Comparison of ENCODE assay signal across 1 cellular context in genomic region chr5:181207214-181207959, GRCh38.
TF ChIP-seq lines count a peak whose summit lies in the region.

No MANE protein-coding gene starts in this region.

TF ChIP-seq in K562, 482 proteins besides CTCF, POLR2A, EP300 and RAD21 (continued from another document and continues in another):
- TF ChIP-seq ZNF639 (CRISPR knock-in tag; conservative IDR thresholded peaks at IDR 0.05 in 1 of 2, IDR thresholded peaks at IDR 0.05 in 1 of 2) (0 out of 4 replicates have a peak, but pooled peaks of 1 of the 2 experiments have one; percentile 23), ELK1 (CRISPR knock-in tag; IDR thresholded peaks at IDR 0.05) (no peak), MXI1 (IDR thresholded peaks at IDR 0.05; ENCODE audit: low read depth, low read length) (no peak), MECOM (CRISPR knock-in tag; IDR thresholded peaks at IDR 0.05) (no peak), ZBTB9 (CRISPR knock-in tag; IDR thresholded peaks at IDR 0.05) (no peak), RBM14 (IDR thresholded peaks at IDR 0.05; ENCODE audit: borderline replicate concordance, insufficient read depth, low read depth, low read length) (no peak), MBD1 (CRISPR knock-in tag; IDR thresholded peaks at IDR 0.05) (no peak; the same call in 1 of the 2 replicates), ZNF143 (CRISPR knock-in tag; IDR thresholded peaks at IDR 0.05) (no peak), KDM2B (CRISPR knock-in tag; IDR thresholded peaks at IDR 0.05) (no peak), PML (IDR thresholded peaks at IDR 0.05; ENCODE audit: low read length) (peak; percentile 24; the same call in 1 of the 2 replicates), TCFL5 (CRISPR knock-in tag; conservative IDR thresholded peaks at IDR 0.05) (no peak), COPS2 (conservative IDR thresholded peaks at IDR 0.05) (no peak), MEF2D (tag; conservative IDR thresholded peaks at IDR 0.05; ENCODE audit: low read depth) (no peak), FOXA1 (IDR thresholded peaks at IDR 0.05; ENCODE audit: borderline replicate concordance) (no peak), PCBP2 (IDR thresholded peaks at IDR 0.05; ENCODE audit: low read depth, low read length, poor library complexity, severe bottlenecking) (no peak), ZNF175 (CRISPR knock-in tag; IDR thresholded peaks at IDR 0.05; ENCODE audit: low read depth) (no peak), CBFB (CRISPR knock-in tag; IDR thresholded peaks at IDR 0.05) (no peak), SMARCC2 (IDR thresholded peaks at IDR 0.05; ENCODE audit: low read depth) (no peak), NKRF (IDR thresholded peaks at IDR 0.05; ENCODE audit: borderline replicate concordance) (peak; percentile 52; the same call in 1 of the 2 replicates), E2F8 (IDR thresholded peaks at IDR 0.05; ENCODE audit: low read depth, partially characterized antibody) (peak; percentile 50), ZSCAN29 (IDR thresholded peaks at IDR 0.05) (peak; percentile 84), HCFC1 (IDR thresholded peaks at IDR 0.05; ENCODE audit: low read depth, low read length) (no peak), EGR1 (conservative IDR thresholded peaks at IDR 0.05) (no peak), SREBF2 (CRISPR knock-in tag; IDR thresholded peaks at IDR 0.05) (no peak), CREB5 (CRISPR knock-in tag; IDR thresholded peaks at IDR 0.05) (no peak), BMI1 (IDR thresholded peaks at IDR 0.05; ENCODE audit: low read length) (no peak), NFIX (CRISPR knock-in tag; IDR thresholded peaks at IDR 0.05; ENCODE audit: low read depth) (no peak), ZNF444 (CRISPR knock-in tag; IDR thresholded peaks at IDR 0.05) (no peak), HMGXB4 (CRISPR knock-in tag; IDR thresholded peaks at IDR 0.05) (no peak; the same call in none of the 2 replicates), ID3 (CRISPR knock-in tag; IDR thresholded peaks at IDR 0.05) (no peak), ID3 (tag; IDR thresholded peaks at IDR 0.05) (0 out of 2 replicates have a peak, but pooled peaks have one; percentile 20), GATAD2B (IDR thresholded peaks at IDR 0.05; ENCODE audit: borderline replicate concordance) (peak; percentile 60; the same call in 1 of the 2 replicates), ZNF212 (CRISPR knock-in tag; IDR thresholded peaks at IDR 0.05) (no peak), CAMTA2 (CRISPR knock-in tag; conservative IDR thresholded peaks at IDR 0.05) (no peak), BHLHE40 (IDR thresholded peaks at IDR 0.05; ENCODE audit: low read length) (0 out of 2 replicates have a peak, but pooled peaks have one; percentile 5), TOE1 (IDR thresholded peaks at IDR 0.05; ENCODE audit: borderline replicate concordance) (no peak), TOE1 (CRISPR knock-in tag; IDR thresholded peaks at IDR 0.05; ENCODE audit: borderline replicate concordance, low read depth) (no peak), ZNF347 (CRISPR knock-in tag; IDR thresholded peaks at IDR 0.05; ENCODE audit: low read depth) (no peak), HDGF (IDR thresholded peaks at IDR 0.05) (no peak), PHB2 (IDR thresholded peaks at IDR 0.05; ENCODE audit: low read depth) (no peak), PTBP1 (IDR thresholded peaks at IDR 0.05; ENCODE audit: low read depth, low read length) (no peak), ZNF408 (CRISPR knock-in tag; IDR thresholded peaks at IDR 0.05; ENCODE audit: low read depth) (no peak), ZNF124 (CRISPR knock-in tag; IDR thresholded peaks at IDR 0.05) (no peak), EP400 (IDR thresholded peaks at IDR 0.05) (peak; percentile 52), HDAC2 (IDR thresholded peaks at IDR 0.05) (no peak), CBX8 (IDR thresholded peaks at IDR 0.05; ENCODE audit: borderline replicate concordance, extremely low read depth, low read depth, low read length, poor library complexity, severe bottlenecking) (no peak), ZBTB1 (CRISPR knock-in tag; IDR thresholded peaks at IDR 0.05; ENCODE audit: borderline replicate concordance, low read depth) (no peak), GABPB2 (CRISPR knock-in tag; conservative IDR thresholded peaks at IDR 0.05) (no peak), ZNF518B (CRISPR knock-in tag; IDR thresholded peaks at IDR 0.05) (no peak), ZNF12 (CRISPR knock-in tag; IDR thresholded peaks at IDR 0.05) (no peak), CREB1 (IDR thresholded peaks at IDR 0.05) (peak; percentile 29; the same call in 1 of the 2 replicates), CREB1 (CRISPR knock-in tag; IDR thresholded peaks at IDR 0.05) (no peak), KAT7 (CRISPR knock-in tag; IDR thresholded peaks at IDR 0.05; ENCODE audit: borderline replicate concordance) (no peak; the same call in 1 of the 2 replicates)
